ENCODE assay signal across 17 cellular contexts in the genomic region with DNA sequence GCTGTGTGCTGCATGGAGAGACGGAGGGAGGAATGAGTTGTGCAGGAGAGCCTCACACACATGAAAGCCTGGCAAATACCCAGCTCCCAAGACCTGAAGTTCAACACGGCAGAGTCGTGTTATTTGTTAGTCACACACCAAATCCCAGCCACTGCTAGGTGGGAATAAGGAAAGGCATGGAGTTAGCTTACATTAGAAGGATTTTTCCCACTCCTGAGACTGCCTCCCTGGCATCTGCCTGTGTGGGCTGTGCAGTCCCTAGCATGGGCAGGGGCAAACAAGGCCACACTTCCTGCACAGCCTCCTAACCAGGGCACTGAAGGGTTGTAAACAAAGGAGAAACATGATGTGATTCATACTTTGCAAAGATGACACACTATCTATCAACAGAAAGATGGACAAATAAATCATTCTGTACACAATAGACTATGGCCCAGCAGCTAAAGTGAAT.
A peak's percentile ranks its signal among the peaks of the same experiment; 100 is the strongest.
DNase-seq lines count a peak whose midpoint lies in the region; ATAC-seq and TF ChIP-seq lines count a peak whose summit lies in the region.
"Had no signal": no experiment of that assay in that cellular context is flagged by ENCODE, and none has a peak within 500 bp of the region (broad histone marks: within the 10 kb centered on the region; RNA-seq: fewer than 3 reads in every experiment).

No MANE protein-coding gene starts in this region.

- H3K9me3 ChIP-seq in PC-3 (ENCODE audit: low read length): no peaks in the 10 kb centered on the region
- H3K9me3 ChIP-seq in smooth muscle cell (replicated peaks; ENCODE audit: low read depth): no peaks in the 10 kb centered on the region
- H3K9me3 ChIP-seq: spleen had no signal

- POLR2A ChIA-PET in PC-3 (lab: Charles Lee; ENCODE audit: unreplicated experiment): interaction anchor here (0.6 kb wide), 1 partner anchor 304 kb away, joined by 4 read pairs; no protein-coding TSS in a partner anchor

- H3K36me3 ChIP-seq in PC-3 (ENCODE audit: low read depth, low read length) (no peaks in the 10 kb centered on the region), smooth muscle cell (ENCODE audit: low read depth) (no peaks in the 10 kb centered on the region)
- H3K36me3 ChIP-seq: spleen had no signal

- CTCF ChIA-PET in PC-3 (lab: Charles Lee): interaction anchor here (1.4 kb wide), 2 partner anchors 117 to 128 kb away, joined by 5 to 7 read pairs; no protein-coding TSS in a partner anchor

- no peak for TF ChIP-seq CTCF in PC-3 (conservative IDR thresholded peaks at IDR 0.05; ENCODE audit: low read depth, low read length)
- TF ChIP-seq CTCF in smooth muscle cell (IDR thresholded peaks at IDR 0.05; ENCODE audit: borderline replicate concordance, insufficient read depth, poor library complexity, severe bottlenecking): no peak

- H2AFZ ChIP-seq in PC-3 (ENCODE audit: low read length): no peak overlapping the region
- no peak overlapping the region for H2AFZ ChIP-seq in smooth muscle cell (ENCODE audit: low read depth)
- H2AFZ ChIP-seq: PC-9 had no signal

- no peaks in the 10 kb centered on the region for H4K20me1 ChIP-seq in PC-3 (ENCODE audit: low read length)
- no peaks in the 10 kb centered on the region for H4K20me1 ChIP-seq in smooth muscle cell (ENCODE audit: low read depth)

- no peaks in the 10 kb centered on the region for H3K79me2 ChIP-seq in PC-3 (ENCODE audit: low read length)
- H3K79me2 ChIP-seq in smooth muscle cell (ENCODE audit: low read depth): no peaks in the 10 kb centered on the region

- H3F3A ChIP-seq in PC-3 (ENCODE audit: low read length, unreplicated experiment) (no peaks in the 10 kb centered on the region), smooth muscle cell (ENCODE audit: low read depth) (peaks cover 2% of the 10 kb centered on the region)

- H3K9me2 ChIP-seq in PC-3 (replicated peaks; ENCODE audit: low read length): no peaks in the 10 kb centered on the region

- peaks cover 52% of the 10 kb centered on the region for H3K4me1 ChIP-seq in PC-3 (ENCODE audit: insufficient read depth, low read length)
- H3K4me1 ChIP-seq in smooth muscle cell (ENCODE audit: low read depth): no peaks in the 10 kb centered on the region
- H3K4me1 ChIP-seq: spleen had no signal

- H3K4me2 ChIP-seq in PC-3 (ENCODE audit: low read length): peak overlapping the region; percentile 53
- H3K4me2 ChIP-seq in smooth muscle cell: no peak overlapping the region
- H3K4me2 ChIP-seq: PC-9 had no signal

- BruUV-seq in PC-3 (replicated peaks; lab: Mats Ljungman, UMichigan): no TSS peak

- DNase-seq in DMS153 (lab: John Stamatoyannopoulos, UW): peak; percentile 50
- no peak for DNase-seq in DMS153 treated with DMSO at 0.1 percent for 48 hours (lab: John Stamatoyannopoulos, UW; ENCODE audit: unreplicated experiment)
- peak; percentile 86 for DNase-seq in PC-3
- DNase-seq in epithelial cell of prostate (ENCODE audit: low read depth, low spot score): peak; percentile 80
- no peak for DNase-seq in smooth muscle cell (lab: John Stamatoyannopoulos, UW; ENCODE audit: unreplicated experiment)
- DNase-seq in NCI-H1417 treated with DMSO at 0.1 percent for 48 hours (lab: John Stamatoyannopoulos, UW): no peak
- DNase-seq in NCI-H2227 treated with DMSO at 0.1 percent for 48 hours (lab: John Stamatoyannopoulos, UW): no peak
- DNase-seq: activated CD4-positive, CD25-positive, alpha-beta regulatory T cell treated with anti-CD3 and anti-CD28 coated beads, Interleukin-2, amount 50 U/mL, for 72 hours; activated naive CD8-positive, alpha-beta T cell treated with anti-CD3 and anti-CD28 coated beads for 36 hours; Calu3; mesendoderm; NCI-H1092 treated with DMSO at 0.1 percent for 48 hours; NCI-H446; PC-9; spleen; T-helper 17 cell had no signal

- ATAC-seq in PC-3: peak; percentile 90
- no peak for ATAC-seq in HG02973 (IDR thresholded peaks at IDR 0.05; ENCODE audit: unreplicated experiment)
- ATAC-seq: T-helper 17 cell had no signal

- peak overlapping the region; percentile 14; the same call in 1 of the 2 replicates for H3K9ac ChIP-seq in PC-3 (ENCODE audit: low read length)
- H3K9ac ChIP-seq in smooth muscle cell (ENCODE audit: low read depth): no peak overlapping the region

- H3K4me3 ChIP-seq in PC-3 (ENCODE audit: low read length) (no peak overlapping the region), smooth muscle cell (no peak overlapping the region)
- H3K4me3 ChIP-seq: PC-9, spleen had no signal

- 38% methylated on average over 3 of the region's 3 CpGs for WGBS in smooth muscle cell (ENCODE audit: low lambda C conversion rate)

- H3K27ac ChIP-seq in PC-3 (ENCODE audit: low read length) (peak overlapping the region; percentile 87), epithelial cell of prostate (peak overlapping the region; percentile 41), smooth muscle cell (ENCODE audit: low read depth) (peak overlapping the region; percentile 26)
- H3K27ac ChIP-seq: PC-9, spleen had no signal

- H3K27me3 ChIP-seq in PC-3 (ENCODE audit: low read length): no peaks in the 10 kb centered on the region
- no peaks in the 10 kb centered on the region for H3K27me3 ChIP-seq in smooth muscle cell (ENCODE audit: low read depth)
- H3K27me3 ChIP-seq: spleen had no signal

- intact Hi-C loops in PC-3 (cut with micrococcal nuclease): loop anchor here (1.0 kb wide), 3 partner anchors 27 to 117 kb away; no protein-coding TSS in a partner anchor

Comparison
In these comparisons a context has a peak if more than half of its experiments do, and no peak if none do; other contexts are left out.
1. DNase-seq: peak in DMS153 (single experiment), PC-3 (single experiment) and epithelial cell of prostate (single experiment); none in DMS153 treated with DMSO at 0.1 percent for 48 hours (single experiment), smooth muscle cell (single experiment), NCI-H1417 treated with DMSO at 0.1 percent for 48 hours (single experiment) and NCI-H2227 treated with DMSO at 0.1 percent for 48 hours (single experiment).
2. H3K27ac ChIP-seq: peak in every context shown above with its lines; median percentile 87 in PC-3; 41 in epithelial cell of prostate; 26 in smooth muscle cell.